In the genomic region with DNA sequence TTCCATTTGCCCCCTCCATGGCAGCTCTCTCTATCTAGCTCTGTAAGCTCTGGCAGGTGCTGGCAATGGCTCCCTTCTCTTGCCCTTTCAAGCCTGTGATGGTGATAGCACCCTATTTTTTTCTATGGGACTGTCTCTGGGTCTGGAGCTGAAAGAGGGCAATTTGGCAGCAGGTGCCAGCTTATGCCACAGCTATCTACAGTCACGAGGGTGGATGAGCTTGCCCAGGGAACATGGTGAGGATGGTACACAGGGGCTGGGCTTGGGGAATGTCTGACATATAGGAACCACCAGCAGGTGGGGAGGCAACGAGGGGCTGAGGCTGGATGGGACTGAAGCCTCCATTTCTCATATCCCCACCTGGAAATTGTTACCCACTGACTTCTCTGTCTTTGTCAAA, we compare ENCODE assay signal across 8 cellular contexts.
"Had no signal": no experiment of that assay in that cellular context is flagged by ENCODE, and none has a peak within 500 bp of the region (broad histone marks: within the 10 kb centered on the region; RNA-seq: fewer than 3 reads in every experiment).

No MANE protein-coding gene starts in this region.

- DNase-seq: GDM1, GF-D8 had no signal

- FAIRE-seq: G401.6, GM12878, GM12891, GM12892, GM18507, GM19239 had no signal

- H3K4me3 ChIP-seq: GM12878 had no signal

- ATAC-seq: GM12878 had no signal
